Comparison of ENCODE assay signal across 20 cellular contexts in the genomic region with DNA sequence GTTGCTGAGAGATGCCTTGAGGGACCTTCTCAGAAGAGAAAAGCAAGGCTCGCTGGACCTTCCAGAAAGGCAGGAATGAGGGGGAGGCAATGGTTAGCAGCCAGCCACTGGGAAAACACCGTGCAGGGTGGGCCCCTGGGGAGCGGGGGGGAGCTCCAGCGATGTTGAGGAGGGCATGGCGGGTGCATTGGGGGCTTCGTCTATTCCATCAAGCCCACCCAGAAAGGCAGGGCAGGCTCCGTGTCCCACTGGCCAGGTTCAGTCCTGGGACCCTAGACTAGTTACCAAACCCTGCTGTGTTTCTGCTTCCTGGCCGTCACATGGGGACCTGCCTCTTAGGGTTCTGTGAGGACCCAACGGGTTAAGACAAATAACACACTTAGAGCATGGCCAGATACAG.
DNase-seq lines count a peak whose midpoint lies in the region; ATAC-seq, FAIRE-seq and TF ChIP-seq lines count a peak whose summit lies in the region.
"Had no signal": no experiment of that assay in that cellular context is flagged by ENCODE, and none has a peak within 500 bp of the region (broad histone marks: within the 10 kb centered on the region; RNA-seq: fewer than 3 reads in every experiment).

No MANE protein-coding gene starts in this region.

- peaks cover 10 to 12% of the 10 kb centered on the region in 2 donors for H3K4me1 ChIP-seq in neuronal stem cell (ENCODE audit: control insufficient read depth in 2 of 2, insufficient read depth in 1 of 2, low read depth in 1 of 2, low read length in 2 of 2)
- H3K4me1 ChIP-seq: HAP-1 had no signal

- no peaks in the 10 kb centered on the region for H3K9me3 Mint-ChIP-seq in natural killer cell treated with Interleukin-12 subunit alpha and Interleukin-12 subunit beta and Interleukin-15 and Interleukin-18, amount 100 ng/mL, for 72 hours
- no peaks in the 10 kb centered on the region for H3K9me3 Mint-ChIP-seq in natural killer cell
- H3K9me3 Mint-ChIP-seq: CD4-positive, alpha-beta memory T cell; GM23338; HFFc6 had no signal

- no peaks in the 10 kb centered on the region for H3K27me3 ChIP-seq in neuronal stem cell (ENCODE audit: control insufficient read depth in 3 of 3, insufficient read depth in 3 of 3, low read depth in 1 of 3, low read length in 3 of 3)
- no peaks in the 10 kb centered on the region for H3K27me3 ChIP-seq in MG63

- no peak overlapping the region for H3K4me3 Mint-ChIP-seq in natural killer cell treated with Interleukin-12 subunit alpha and Interleukin-12 subunit beta and Interleukin-15 and Interleukin-18, amount 100 ng/mL, for 72 hours
- H3K4me3 Mint-ChIP-seq in natural killer cell = no peak overlapping the region
- H3K4me3 Mint-ChIP-seq: GM23338, HFFc6 had no signal

- H2BK120ac ChIP-seq in neuronal stem cell (ENCODE audit: low read depth, low read length) = no peak overlapping the region

- H3K4me1 Mint-ChIP-seq in natural killer cell treated with Interleukin-12 subunit alpha and Interleukin-12 subunit beta and Interleukin-15 and Interleukin-18, amount 100 ng/mL, for 72 hours (ENCODE audit: low read depth in 2 of 2) = peaks cover 0 to 3% of the 10 kb centered on the region in 2 donors
- no peaks in the 10 kb centered on the region for H3K4me1 Mint-ChIP-seq in natural killer cell

- no peak for ATAC-seq in natural killer cell treated with Interleukin-12 subunit alpha and Interleukin-12 subunit beta and Interleukin-15 and Interleukin-18, amount 100 ng/mL, for 72 hours
- ATAC-seq in natural killer cell = no peak
- ATAC-seq: GM12878, GM23338 had no signal

- H3K9me3 ChIP-seq in neuronal stem cell (replicated peaks in 1 of 2; ENCODE audit: control insufficient read depth in 2 of 2, insufficient read depth in 1 of 2, low read depth in 1 of 2, low read length in 2 of 2) = peaks cover 0 to 2% of the 10 kb centered on the region in 2 donors
- no peaks in the 10 kb centered on the region for H3K9me3 ChIP-seq in MG63
- H3K9me3 ChIP-seq: HAP-1 had no signal

- H3K36me3 ChIP-seq in neuronal stem cell (replicated peaks in 1 of 2; ENCODE audit: control insufficient read depth in 2 of 2, insufficient read depth in 2 of 2, low read length in 2 of 2) = no peaks in the 10 kb centered on the region
- H3K36me3 ChIP-seq in MG63 = no peaks in the 10 kb centered on the region
- H3K36me3 ChIP-seq: HAP-1 had no signal

- TF ChIP-seq CTCF in natural killer cell (IDR thresholded peaks at IDR 0.05) = no peak
- TF ChIP-seq CTCF in D721Med (IDR thresholded peaks at IDR 0.05; ENCODE audit: insufficient read depth, missing control alignments) = no peak

- peak; percentile 12 for DNase-seq in natural killer cell treated with Interleukin-12 subunit alpha and Interleukin-12 subunit beta and Interleukin-15 and Interleukin-18, amount 100 ng/mL, for 72 hours (ENCODE audit: low spot score)
- no peak for DNase-seq in natural killer cell
- DNase-seq in islet precursor cell = peak; percentile 42
- DNase-seq in neuronal stem cell (ENCODE audit: low spot score) = no peak
- DNase-seq in D721Med (ENCODE audit: insufficient read length, low spot score) = no peak
- DNase-seq in MG63 = no peak
- DNase-seq: C1 segment of cervical spinal cord; Calu3; CD4-positive, alpha-beta memory T cell; COR-L47; DMS 273 treated with DMSO at 0.1 percent for 48 hours; DMS79; EL; GDM1; HFFc6 had no signal

- H2BK15ac ChIP-seq in neuronal stem cell (ENCODE audit: low read length) = no peak overlapping the region

- FAIRE-seq in D721Med (lab: Jason Lieb, UNC) = no peak
- FAIRE-seq: GM12878, GM19239, H54 had no signal

- no peak overlapping the region for H4K91ac ChIP-seq in neuronal stem cell (ENCODE audit: low read depth, low read length, poor library complexity)

- H3K4ac ChIP-seq in neuronal stem cell (ENCODE audit: low read length) = no peak overlapping the region

- H4K8ac ChIP-seq in neuronal stem cell (ENCODE audit: low read depth, low read length) = no peak overlapping the region

- no peak overlapping the region for H2BK12ac ChIP-seq in neuronal stem cell (ENCODE audit: low read length)

- H3K18ac ChIP-seq in neuronal stem cell (ENCODE audit: low read length) = peak overlapping the region; percentile 15

- WGBS in neuronal stem cell (ENCODE audit: extremely low coverage in 2 of 2, insufficient read length in 2 of 2, insufficient replicate concordance in 1 of 2), 2 donors = no CpG with 5 or more reads among the region's 9 CpGs

- no peak overlapping the region for H2AFZ ChIP-seq in neuronal stem cell (ENCODE audit: low read length)
- H2AFZ ChIP-seq: GM23338 had no signal

- H3K36me3 Mint-ChIP-seq in natural killer cell treated with Interleukin-12 subunit alpha and Interleukin-12 subunit beta and Interleukin-15 and Interleukin-18, amount 100 ng/mL, for 72 hours = no peaks in the 10 kb centered on the region
- no peaks in the 10 kb centered on the region for H3K36me3 Mint-ChIP-seq in natural killer cell
- H3K36me3 Mint-ChIP-seq: CD4-positive, alpha-beta memory T cell had no signal

- H2AK5ac ChIP-seq in neuronal stem cell (ENCODE audit: low read depth, low read length) = peak overlapping the region; percentile 59

- no peak overlapping the region for H3K23ac ChIP-seq in neuronal stem cell (ENCODE audit: low read depth, low read length, poor library complexity)

- H3K27ac ChIP-seq in neuronal stem cell (replicated peaks; ENCODE audit: low read length) = no peak overlapping the region

- H3K4me3 ChIP-seq in neuronal stem cell (ENCODE audit: low read length in 2 of 2) (no peak overlapping the region), MG63 (no peak overlapping the region)
- H3K4me3 ChIP-seq: GM12878, GM23338, HAP-1 had no signal

- intact Hi-C loops in natural killer cell (cut with micrococcal nuclease) = no loop called here

- no peak overlapping the region for H3K4me2 ChIP-seq in neuronal stem cell (ENCODE audit: insufficient read depth, low read length, poor library complexity, severe bottlenecking)

- H3K14ac ChIP-seq in neuronal stem cell (ENCODE audit: low read length) = no peak overlapping the region

- peaks cover 23 to 25% of the 10 kb centered on the region in 2 donors for H3K27me3 Mint-ChIP-seq in natural killer cell treated with Interleukin-12 subunit alpha and Interleukin-12 subunit beta and Interleukin-15 and Interleukin-18, amount 100 ng/mL, for 72 hours
- peaks cover 15 to 35% of the 10 kb centered on the region in 2 donors for H3K27me3 Mint-ChIP-seq in natural killer cell (ENCODE audit: low read depth in 2 of 2)
- H3K27me3 Mint-ChIP-seq: CD4-positive, alpha-beta memory T cell had no signal

- H3K27ac Mint-ChIP-seq in natural killer cell treated with Interleukin-12 subunit alpha and Interleukin-12 subunit beta and Interleukin-15 and Interleukin-18, amount 100 ng/mL, for 72 hours = no peak overlapping the region
- H3K27ac Mint-ChIP-seq in natural killer cell = no peak overlapping the region
- H3K27ac Mint-ChIP-seq: GM23338, HFFc6 had no signal

- H3K79me1 ChIP-seq in neuronal stem cell (ENCODE audit: low read depth, low read length) = no peaks in the 10 kb centered on the region

- no peak overlapping the region for H2BK5ac ChIP-seq in neuronal stem cell (ENCODE audit: low read length)

- H3K9ac ChIP-seq in neuronal stem cell (ENCODE audit: low read depth, low read length, poor library complexity) = no peak overlapping the region

Comparison
In these comparisons a context has a peak if more than half of its experiments do, and no peak if none do; other contexts are left out.
1. DNase-seq: peak in natural killer cell treated with Interleukin-12 subunit alpha and Interleukin-12 subunit beta and Interleukin-15 and Interleukin-18, amount 100 ng/mL, for 72 hours (single experiment) and islet precursor cell (single experiment); none in natural killer cell (single experiment), neuronal stem cell (single experiment), D721Med (single experiment) and MG63 (single experiment).